Comparison of ENCODE assay signal across 1 cellular context in genomic region chr11:12119502-12119901, GRCh38.
TF ChIP-seq lines count a peak whose summit lies in the region.

No MANE protein-coding gene starts in this region.

TF ChIP-seq in K562, 482 proteins besides CTCF, POLR2A, EP300 and RAD21:
- TF ChIP-seq XRCC3 (IDR thresholded peaks at IDR 0.05) (no peak), SMAD2 (IDR thresholded peaks at IDR 0.05; ENCODE audit: low read depth, low read length) (no peak), ZNF143 (CRISPR knock-in tag; IDR thresholded peaks at IDR 0.05) (0 out of 2 replicates have a peak, but pooled peaks have one; percentile 27), PCBP2 (IDR thresholded peaks at IDR 0.05; ENCODE audit: low read depth, low read length, poor library complexity, severe bottlenecking) (no peak), SLC30A9 (CRISPR knock-in tag; IDR thresholded peaks at IDR 0.05) (no peak)
